27 cellular contexts compared by ENCODE assay signal in the genomic region with DNA sequence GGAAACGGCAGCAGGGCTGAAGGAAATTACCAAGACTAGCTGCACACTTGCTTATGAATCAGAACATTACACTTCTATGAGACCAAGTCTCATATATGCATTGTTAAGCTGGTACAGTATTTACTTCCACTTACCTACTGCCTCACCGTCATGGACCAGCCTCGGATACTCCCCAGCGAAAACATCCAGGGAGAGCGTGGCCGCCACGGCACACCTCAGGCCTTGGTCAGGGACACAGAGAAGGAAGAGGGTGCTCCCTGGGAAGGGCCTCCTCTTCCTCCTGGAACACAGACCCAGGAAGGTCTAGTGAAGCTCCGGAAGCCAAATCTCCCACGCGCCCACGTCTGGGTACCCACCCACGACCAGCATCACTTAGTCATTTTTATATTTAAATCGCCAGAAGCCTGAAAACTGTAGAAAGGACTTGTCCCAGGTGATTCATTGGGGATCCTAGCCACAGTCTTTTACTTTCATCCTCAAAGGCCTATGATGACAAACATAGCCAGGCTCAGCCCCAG.
"Had no signal": no experiment of that assay in that cellular context is flagged by ENCODE, and none has a peak within 500 bp of the region (broad histone marks: within the 10 kb centered on the region; RNA-seq: fewer than 3 reads in every experiment).

No MANE protein-coding gene starts in this region.

- H3K27me3 ChIP-seq: ascending aorta, breast epithelium, cardiac muscle cell, colonic mucosa had no signal

- H3K4me1 ChIP-seq: ascending aorta, breast epithelium, colonic mucosa had no signal

- H3K36me3 ChIP-seq: ascending aorta, breast epithelium, cardiac muscle cell, colonic mucosa, WERI-Rb-1 had no signal

- H3K9me3 ChIP-seq: ascending aorta, breast epithelium, colonic mucosa had no signal

- H3K4me3 ChIP-seq: ascending aorta, breast epithelium, cardiac muscle cell, colonic mucosa had no signal

- ATAC-seq: activated CD4-positive, CD25-positive, alpha-beta regulatory T cell treated with anti-CD3 and anti-CD28 coated beads, Interleukin-2, amount 50 U/mL, for 24 hours; activated CD8-positive, alpha-beta T cell treated with anti-CD3 and anti-CD28 coated beads for 36 hours; activated naive CD4-positive, alpha-beta T cell treated with anti-CD3 and anti-CD28 coated beads, Interleukin-2, amount 50 U/mL, for 72 hours; activated T-cell treated with anti-CD3 and anti-CD28 coated beads, Interleukin-2, amount 50 U/mL, for 4 hours; esophagus mucosa; T-helper 17 cell had no signal

- H3K27ac ChIP-seq: ascending aorta, breast epithelium, cardiac muscle cell, colonic mucosa, WERI-Rb-1 had no signal

- DNase-seq: activated B cell treated with CpG ODN at 0.5 μM for 24 hours; activated CD4-positive, alpha-beta T cell treated with anti-CD3 and anti-CD28 coated beads for 48 hours; activated CD4-positive, alpha-beta T cell treated with anti-CD3 and anti-CD28 coated beads, Interleukin-2, amount 50 U/mL, for 1 hour; activated CD4-positive, alpha-beta T cell treated with anti-CD3 and anti-CD28 coated beads, Interleukin-2, amount 50 U/mL, for 48 hours; activated CD8-positive, alpha-beta memory T cell treated with anti-CD3 and anti-CD28 coated beads for 24 hours; activated CD8-positive, alpha-beta T cell treated with anti-CD3 and anti-CD28 coated beads for 36 hours; activated effector memory CD4-positive, alpha-beta T cell treated with anti-CD3 and anti-CD28 coated beads, Interleukin-2, amount 50 U/mL, for 16 hours; activated naive CD4-positive, alpha-beta T cell treated with anti-CD3 and anti-CD28 coated beads, Interleukin-2, amount 10 ng/mL, durations not matched to agents 7 days and 5 days; activated naive CD8-positive, alpha-beta T cell treated with anti-CD3 and anti-CD28 coated beads, Interleukin-2, amount 10 ng/mL, durations not matched to agents 7 days and 5 days; activated T-cell treated with anti-CD3 and anti-CD28 coated beads, Interleukin-2, amount 50 U/mL, for 4 hours; central memory CD4-positive, alpha-beta T cell; cerebellar nuclear complex; colonic mucosa; effector memory CD4-positive, alpha-beta T cell; endodermal cell; foreskin fibroblast; SW 1271; T-helper 1 cell; T-helper 17 cell; T1000; WERI-Rb-1 had no signal
